Comparison of ENCODE assay signal across 8 cellular contexts in genomic region chr3:107927361-107928083, GRCh38.
DNase-seq lines count a peak whose midpoint lies in the region; ATAC-seq and TF ChIP-seq lines count a peak whose summit lies in the region.

No MANE protein-coding gene starts in this region.

- no peak overlapping the region for H4K8ac ChIP-seq in mesendoderm (ENCODE audit: low read depth, low read length)

- H2BK5ac ChIP-seq in mesendoderm (ENCODE audit: low read length) = no peak overlapping the region

- H3K4ac ChIP-seq in mesendoderm (ENCODE audit: low read depth, low read length) = peak overlapping the region; percentile 21

- H3K79me1 ChIP-seq in mesendoderm (ENCODE audit: low read length) = no peaks in the 10 kb centered on the region

- H3K27ac ChIP-seq in mesendoderm (ENCODE audit: low read depth, low read length) = no peak overlapping the region

- H2BK120ac ChIP-seq in mesendoderm (ENCODE audit: low read depth, low read length) = no peak overlapping the region

- DNase-seq in BJ (ENCODE audit: low read depth) = no peak
- peak; percentile 83 for DNase-seq in NCI-H82 (lab: John Stamatoyannopoulos, UW)
- DNase-seq in activated CD8-positive, alpha-beta memory T cell treated with anti-CD3 and anti-CD28 coated beads for 4 hours (ENCODE audit: low read depth in 2 of 2) = peak; percentile 29 to 36
- DNase-seq in effector memory CD8-positive, alpha-beta T cell = peak; percentile 53 to 62 (median 54)
- peak; percentile 69 for DNase-seq in mesendoderm
- DNase-seq in stimulated activated CD8-positive, alpha-beta memory T cell treated with anti-CD3 and anti-CD28 coated beads, Interleukin-12 subunit alpha, Interleukin-12 subunit beta, amount 100 ng/mL, for 24 hours (ENCODE audit: extremely low read depth) = peak; percentile 22

- peak overlapping the region; percentile 84 for H3K4me2 ChIP-seq in mesendoderm (ENCODE audit: low read length)

- H3K27me3 ChIP-seq in BJ (ENCODE audit: control insufficient read depth, insufficient read depth, low read length) = peaks cover 3% of the 10 kb centered on the region; the same call in 1 of the 2 replicates
- no peaks in the 10 kb centered on the region for H3K27me3 ChIP-seq in mesendoderm (ENCODE audit: insufficient read depth, low read length, poor library complexity)

- H3K36me3 Mint-ChIP-seq in effector memory CD8-positive, alpha-beta T cell (ENCODE audit: insufficient read depth) = no peaks in the 10 kb centered on the region

- H2AK5ac ChIP-seq in mesendoderm (ENCODE audit: low read length) = no peak overlapping the region

- H3K4me3 Mint-ChIP-seq in effector memory CD8-positive, alpha-beta T cell = peak overlapping the region; percentile 86 to 87

- peak overlapping the region; percentile 18 to 52 for H3K27ac Mint-ChIP-seq in effector memory CD8-positive, alpha-beta T cell

- H3K56ac ChIP-seq in mesendoderm (ENCODE audit: low read length) = peak overlapping the region; percentile 42

- no CpG with 5 or more reads among the region's 55 CpGs for WGBS in mesendoderm (ENCODE audit: extremely low coverage, insufficient coverage, low lambda C conversion rate)

- POLR2A ChIA-PET in BJ (lab: Charles Lee) = no interaction called here

- H3K27me3 Mint-ChIP-seq in effector memory CD8-positive, alpha-beta T cell = peaks cover 18 to 30% of the 10 kb centered on the region in 2 donors

- H4K5ac ChIP-seq in mesendoderm (ENCODE audit: low read length) = no peak overlapping the region

- H2BK15ac ChIP-seq in mesendoderm (replicated peaks; ENCODE audit: low read depth) = no peak overlapping the region

- H3K9ac ChIP-seq in mesendoderm (ENCODE audit: low read length) = peak overlapping the region; percentile 52

- TF ChIP-seq CTCF in BJ (IDR thresholded peaks at IDR 0.05; ENCODE audit: insufficient read depth, low read depth, low read length) = peak; percentile 97

- H3K4me1 Mint-ChIP-seq in effector memory CD8-positive, alpha-beta T cell (ENCODE audit: low read depth in 2 of 2) = peaks cover 8 to 18% of the 10 kb centered on the region in 2 donors

- H3K36me3 ChIP-seq in BJ (ENCODE audit: control insufficient read depth, insufficient read depth, low read length) = no peaks in the 10 kb centered on the region
- no peaks in the 10 kb centered on the region for H3K36me3 ChIP-seq in mesendoderm (ENCODE audit: control insufficient read depth, insufficient read depth, low read length)

- CTCF ChIA-PET in BJ (lab: Yijun Ruan, JAX) = interaction anchor here (0.5 to 2.1 kb wide), 32 partner anchors 9 to 700 kb away, joined by 3 to 16 read pairs (median 4); no protein-coding TSS in a partner anchor

- H3K4me1 ChIP-seq in mesendoderm (ENCODE audit: control insufficient read depth, low read depth, low read length) = no peaks in the 10 kb centered on the region

- H3K79me2 ChIP-seq in mesendoderm (ENCODE audit: control insufficient read depth, insufficient read depth, low read length) = no peaks in the 10 kb centered on the region

- H3K23ac ChIP-seq in mesendoderm (ENCODE audit: low read length) = no peak overlapping the region

- ATAC-seq in GM19328 (IDR thresholded peaks at IDR 0.05; ENCODE audit: unreplicated experiment) (peak; percentile 90), HG03442 (IDR thresholded peaks at IDR 0.05; ENCODE audit: unreplicated experiment) (peak; percentile 93)
- ATAC-seq in effector memory CD8-positive, alpha-beta T cell (replicated peaks) = peak; percentile 94

- no peak overlapping the region for H3K18ac ChIP-seq in mesendoderm (ENCODE audit: low read length)

- peak overlapping the region; percentile 53 for H3K4me3 ChIP-seq in BJ (ENCODE audit: low read depth, low read length)
- peak overlapping the region; percentile 36 for H3K4me3 ChIP-seq in mesendoderm (ENCODE audit: low read length)

- no peaks in the 10 kb centered on the region for H3K9me3 Mint-ChIP-seq in effector memory CD8-positive, alpha-beta T cell
